ENCODE assay signal across 28 cellular contexts in the genomic region with DNA sequence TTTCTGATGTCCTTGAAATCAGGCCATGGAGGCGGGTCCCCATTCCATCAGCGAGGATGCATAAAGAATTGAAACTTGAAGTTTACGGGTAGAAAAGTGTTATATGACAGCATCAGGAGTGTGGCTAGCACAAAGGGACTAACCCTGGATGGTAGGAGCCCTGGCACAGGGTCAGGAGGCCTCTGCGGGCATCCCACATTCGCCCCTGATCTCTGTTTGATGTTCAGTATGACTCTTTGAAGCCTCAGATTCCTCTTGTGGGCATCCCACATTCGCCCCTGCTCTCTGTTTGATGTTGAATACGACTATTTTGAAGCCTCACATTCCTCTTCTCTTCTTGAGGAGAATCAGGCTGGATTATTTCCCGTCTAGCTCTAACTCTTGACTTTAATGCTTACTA.
"Had no signal": no experiment of that assay in that cellular context is flagged by ENCODE, and none has a peak within 500 bp of the region (broad histone marks: within the 10 kb centered on the region; RNA-seq: fewer than 3 reads in every experiment).

No MANE protein-coding gene starts in this region.

- H3K9me3 Mint-ChIP-seq: natural killer cell; nephron progenitor cell; neural progenitor cell; stimulated activated memory B cell treated with anti-CD40 and anti-IgM and Interleukin-4, amounts not matched to agents 10 μg/mL and 1 μg/mL and 100 μg/mL, for 72 hours; stimulated activated naive CD8-positive, alpha-beta T cell treated with anti-CD3 and anti-CD28 coated beads, Interleukin-15, amount 100 ng/mL, for 72 hours; type B pancreatic cell had no signal

- H3K4me1 ChIP-seq: neural progenitor cell, parathyroid adenoma, right lobe of liver had no signal

- H3K27me3 ChIP-seq: left lung, neural progenitor cell, right lobe of liver, tibial nerve, uterus had no signal

- ATAC-seq: left colon; left lung; natural killer cell; psoas muscle; right lobe of liver; stimulated activated memory B cell treated with anti-CD40 and anti-IgM and Interleukin-4, amounts not matched to agents 10 μg/mL and 1 μg/mL and 100 μg/mL, for 72 hours; stimulated activated naive CD8-positive, alpha-beta T cell treated with anti-CD3 and anti-CD28 coated beads, Interleukin-15, amount 100 ng/mL, for 72 hours had no signal

- H3K27ac Mint-ChIP-seq: mesothelial cell of epicardium; naive B cell; natural killer cell; neural progenitor cell; stimulated activated memory B cell treated with anti-CD40 and anti-IgM and Interleukin-4, amounts not matched to agents 10 μg/mL and 1 μg/mL and 100 μg/mL, for 72 hours; type B pancreatic cell had no signal

- DNase-seq: hippocampal formation; kidney; left colon; left lung; mesendoderm; naive B cell; natural killer cell; nephron progenitor cell; occipital lobe; psoas muscle; right lobe of liver; stimulated activated CD4-positive, alpha-beta T cell treated with anti-CD3 and anti-CD28 coated beads, Interleukin-1b, Interleukin-23, amount 100 ng/mL, for 48 hours; stimulated activated CD4-positive, alpha-beta T cell treated with anti-CD3 and anti-CD28 coated beads, Interleukin-2, amount 100 ng/mL, for 48 hours; stimulated activated CD4-positive, alpha-beta T cell treated with anti-CD3 and anti-CD28 coated beads, Interleukin-4, amount 100 ng/mL, for 4 hours; stimulated activated CD8-positive, alpha-beta memory T cell treated with anti-CD3 and anti-CD28 coated beads, Interleukin-4, amount 100 ng/mL, for 48 hours; stimulated activated naive CD4-positive, alpha-beta T cell treated with Interleukin-2 at 50 U/mL for 16 hours; stimulated activated naive CD8-positive, alpha-beta T cell treated with anti-CD3 and anti-CD28 coated beads, Interleukin-15, amount 100 ng/mL, for 72 hours; substantia nigra; uterus had no signal

- H3K27ac ChIP-seq: left lung, neural progenitor cell, neutrophil, parathyroid adenoma, psoas muscle, right lobe of liver had no signal

- H3K9me3 ChIP-seq: left lung, neutrophil, psoas muscle, right lobe of liver, tibial nerve, uterus had no signal

- H3K4me3 ChIP-seq: left lung, lung, neural progenitor cell, psoas muscle, right lobe of liver, smooth muscle cell, tibial nerve, uterus had no signal

- H3K36me3 ChIP-seq: left lung, neural progenitor cell, neutrophil, right lobe of liver, tibial nerve, uterus had no signal

- H3K36me3 Mint-ChIP-seq: mesothelial cell of epicardium; naive B cell; natural killer cell; neural progenitor cell; stimulated activated memory B cell treated with anti-CD40 and anti-IgM and Interleukin-4, amounts not matched to agents 10 μg/mL and 1 μg/mL and 100 μg/mL, for 72 hours; type B pancreatic cell had no signal

- H3K27me3 Mint-ChIP-seq: stimulated activated memory B cell treated with anti-CD40 and anti-IgM and Interleukin-4, amounts not matched to agents 10 μg/mL and 1 μg/mL and 100 μg/mL, for 72 hours had no signal

- H3K4me3 Mint-ChIP-seq: mesothelial cell of epicardium; naive B cell; natural killer cell; nephron progenitor cell; neural progenitor cell; stimulated activated memory B cell treated with anti-CD40 and anti-IgM and Interleukin-4, amounts not matched to agents 10 μg/mL and 1 μg/mL and 100 μg/mL, for 72 hours; stimulated activated naive CD8-positive, alpha-beta T cell treated with anti-CD3 and anti-CD28 coated beads, Interleukin-15, amount 100 ng/mL, for 72 hours; type B pancreatic cell had no signal

- H3K4me1 Mint-ChIP-seq: natural killer cell had no signal
